In the genomic region with DNA sequence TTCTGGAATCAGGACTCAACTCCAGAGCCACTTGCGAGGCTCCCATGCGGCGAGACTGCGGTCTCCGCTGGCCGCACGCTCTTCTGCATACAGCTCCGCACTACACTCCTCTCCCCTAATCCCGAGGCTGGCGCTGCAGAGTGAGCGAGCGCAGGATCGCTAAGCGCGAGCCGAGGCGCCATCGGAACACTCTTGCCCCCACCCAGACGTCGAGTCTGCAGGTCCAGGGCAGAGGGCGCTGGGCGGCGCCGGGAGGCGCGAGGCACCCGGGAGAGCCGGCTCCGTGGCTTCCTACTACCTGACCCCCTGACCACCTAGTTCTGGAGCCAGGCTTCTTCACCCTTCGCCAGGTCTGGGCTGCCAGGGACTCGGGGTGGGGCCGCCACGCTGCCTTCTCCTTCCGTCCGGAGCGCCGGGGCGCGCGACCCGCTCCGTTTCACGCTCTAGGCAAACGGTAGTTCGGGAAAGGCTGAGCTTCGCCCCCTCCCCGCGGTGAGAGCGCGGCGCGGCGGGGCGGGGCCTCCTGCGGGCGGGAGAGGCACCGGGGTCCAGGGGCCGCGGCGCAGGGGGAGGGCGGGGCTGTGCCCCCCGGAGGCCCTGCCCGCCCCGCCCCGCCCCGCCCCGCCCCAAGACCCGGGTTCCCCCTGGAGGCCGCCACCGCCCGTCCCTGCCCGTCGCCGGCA, we compare ENCODE assay signal across 8 cellular contexts. TPM values are rescaled to one million over a fixed set of nuclear protein-coding genes. Genes with fewer than 3 reads are reported as not detected.
A peak's percentile ranks its signal among the peaks of the same experiment; 100 is the strongest.
DNase-seq lines count a peak whose midpoint lies in the region; ATAC-seq and TF ChIP-seq lines count a peak whose summit lies in the region.

No MANE protein-coding gene starts in this region.

- ATAC-seq in CD8-positive, alpha-beta T cell, result peak; percentile 47
- ATAC-seq in GM19397 (IDR thresholded peaks at IDR 0.05; ENCODE audit: unreplicated experiment) (peak; percentile 78), HG03520 (IDR thresholded peaks at IDR 0.05; ENCODE audit: unreplicated experiment) (peak; percentile 39)
- peak; percentile 91 for ATAC-seq in stimulated activated memory B cell treated with anti-CD40 and anti-IgM and Interleukin-4, amounts not matched to agents 10 μg/mL and 1 μg/mL and 100 μg/mL, for 72 hours

- peaks cover 37% of the 10 kb centered on the region for H3K4me1 Mint-ChIP-seq in CD8-positive, alpha-beta T cell (ENCODE audit: low read depth)
- peaks cover 25% of the 10 kb centered on the region for H3K4me1 Mint-ChIP-seq in stimulated activated memory B cell treated with anti-CD40 and anti-IgM and Interleukin-4, amounts not matched to agents 10 μg/mL and 1 μg/mL and 100 μg/mL, for 72 hours

- H3K4me3 ChIP-seq in CD8-positive, alpha-beta T cell (ENCODE audit: low read depth, low read length), result peak overlapping the region; percentile 71

- no peaks in the 10 kb centered on the region for H3K36me3 ChIP-seq in CD8-positive, alpha-beta T cell (ENCODE audit: insufficient read depth, low read length)

- H3K27ac Mint-ChIP-seq in CD8-positive, alpha-beta T cell, result peak overlapping the region; percentile 86
- H3K27ac Mint-ChIP-seq in stimulated activated memory B cell treated with anti-CD40 and anti-IgM and Interleukin-4, amounts not matched to agents 10 μg/mL and 1 μg/mL and 100 μg/mL, for 72 hours, result peak overlapping the region; percentile 86

- H3K27me3 ChIP-seq in CD8-positive, alpha-beta T cell (ENCODE audit: insufficient read depth, low read length), result no peaks in the 10 kb centered on the region

- H3K27ac ChIP-seq in CD8-positive, alpha-beta T cell (ENCODE audit: low read depth, low read length), result no peak overlapping the region
- H3K27ac ChIP-seq in epithelial cell of prostate, result peak overlapping the region; percentile 51

- H3K9me3 Mint-ChIP-seq in CD8-positive, alpha-beta T cell, result no peaks in the 10 kb centered on the region
- no peaks in the 10 kb centered on the region for H3K9me3 Mint-ChIP-seq in stimulated activated memory B cell treated with anti-CD40 and anti-IgM and Interleukin-4, amounts not matched to agents 10 μg/mL and 1 μg/mL and 100 μg/mL, for 72 hours

- DNase-seq in CD8-positive, alpha-beta T cell, result peak; percentile 12 to 72 (median 61)
- DNase-seq in NOMO-1 treated with dmso at 0.1 percent for 144 hours (lab: John Stamatoyannopoulos, UW; ENCODE audit: unreplicated experiment), result peak; percentile 86
- DNase-seq in activated T-cell treated with anti-CD3 and anti-CD28 coated beads for 1 hour (ENCODE audit: low read depth), result peak; percentile 39
- DNase-seq in epithelial cell of prostate (ENCODE audit: low read depth, low spot score), result no peak
- peak; percentile 74 for DNase-seq in midbrain (lab: John Stamatoyannopoulos, UW)

- POLR2A ChIA-PET in CD8-positive, alpha-beta T cell (lab: Charles Lee), result interaction anchor here (0.7 kb wide), 1 partner anchor 846 kb away, joined by 3 read pairs; no protein-coding TSS in a partner anchor

- H3K4me1 ChIP-seq in CD8-positive, alpha-beta T cell (ENCODE audit: insufficient read depth, low read length), result peaks cover 33% of the 10 kb centered on the region

- no peaks in the 10 kb centered on the region for H3K36me3 Mint-ChIP-seq in CD8-positive, alpha-beta T cell
- H3K36me3 Mint-ChIP-seq in stimulated activated memory B cell treated with anti-CD40 and anti-IgM and Interleukin-4, amounts not matched to agents 10 μg/mL and 1 μg/mL and 100 μg/mL, for 72 hours, result no peaks in the 10 kb centered on the region

- H3K4me3 Mint-ChIP-seq in CD8-positive, alpha-beta T cell, result peak overlapping the region; percentile 84
- H3K4me3 Mint-ChIP-seq in stimulated activated memory B cell treated with anti-CD40 and anti-IgM and Interleukin-4, amounts not matched to agents 10 μg/mL and 1 μg/mL and 100 μg/mL, for 72 hours, result peak overlapping the region; percentile 95

- intact Hi-C loops in CD8-positive, alpha-beta T cell (cut with DNase I, micrococcal nuclease), result loop anchor here (1.0 to 10.0 kb wide), 9 partner anchors 62 to 1840 kb away; partner anchors contain the start of genes NQO2 (in 1 of the 2), PSMG4 (in 1 of the 2), RIPK1 (in 1 of the 2) and RPP40 (in 1 of the 2)

- CTCF ChIA-PET in CD8-positive, alpha-beta T cell (lab: Charles Lee), result interaction anchor here (0.9 to 2.6 kb wide), 3 partner anchors 13 to 89 kb away, joined by 3 to 9 read pairs (median 5); no protein-coding TSS in a partner anchor

- TF ChIP-seq CTCF in CD8-positive, alpha-beta T cell (IDR thresholded peaks at IDR 0.05), result no peak

- no peaks in the 10 kb centered on the region for H3K9me3 ChIP-seq in CD8-positive, alpha-beta T cell (ENCODE audit: low read length)

- H3K27me3 Mint-ChIP-seq in CD8-positive, alpha-beta T cell (ENCODE audit: low read depth), result no peaks in the 10 kb centered on the region
- no peaks in the 10 kb centered on the region for H3K27me3 Mint-ChIP-seq in stimulated activated memory B cell treated with anti-CD40 and anti-IgM and Interleukin-4, amounts not matched to agents 10 μg/mL and 1 μg/mL and 100 μg/mL, for 72 hours

RNA-seq across cellular contexts. Expression of gene TUBB2A, which starts 5.4 kb away (rescaled TPM):
- total RNA-seq in CD8-positive, alpha-beta T cell, result 10 to 100 TPM; 61.4 to 63.9 TPM

RNA-seq across cellular contexts. Expression of gene BPHL, which starts 44.2 kb away (rescaled TPM):
- total RNA-seq in CD8-positive, alpha-beta T cell, result 1 to 10 TPM; 3.7 to 5.5 TPM

Comparison
In these comparisons a context has a peak if more than half of its experiments do, and no peak if none do; other contexts are left out.
1. ATAC-seq: peak in every context shown above with its lines; median percentile 91 in stimulated activated memory B cell treated with anti-CD40 and anti-IgM and Interleukin-4, amounts not matched to agents 10 μg/mL and 1 μg/mL and 100 μg/mL, for 72 hours; 78 in GM19397; 47 in CD8-positive, alpha-beta T cell; 39 in HG03520.